Comparison of ENCODE assay signal across 8 cellular contexts in genomic region chr16:28950648-28951409, GRCh38. TPM values are rescaled to one million over a fixed set of nuclear protein-coding genes. Genes with fewer than 3 reads are reported as not detected.
DNase-seq lines count a peak whose midpoint lies in the region; ATAC-seq and TF ChIP-seq lines count a peak whose summit lies in the region.

Gene NFATC2IP, plus strand, starts transcription at chr16:28950937. Its CDS starts 75 bp downstream, at chr16:28951012.

- H3K4me1 ChIP-seq in heart right ventricle (peaks cover 6 to 23% (median 16%) of the 10 kb centered on the region in 9 donors), upper lobe of left lung (peaks cover 14 to 26% (median 15%) of the 10 kb centered on the region in 4 donors)

- TF ChIP-seq POLR2A in upper lobe of left lung (IDR thresholded peaks at IDR 0.05) = peak in 1 of 4 donors; percentile 63

- 0 to 1% methylated on average over 77 to 79 of the region's 79 CpGs for WGBS in heart right ventricle, 2 donors
- WGBS in upper lobe of left lung, 2 donors = 0% methylated on average over 33 to 39 of the region's 79 CpGs

- H3K27ac ChIP-seq in heart right ventricle = peak within 1 kb of the TSS; percentile 19 to 94 (median 90)
- H3K27ac ChIP-seq in upper lobe of left lung = peak within 1 kb of the TSS; percentile 81 to 92 (median 86)

- no peak for TF ChIP-seq CTCF in GM13976 (IDR thresholded peaks at IDR 0.05; ENCODE audit: borderline replicate concordance, control extremely low read depth, extremely low read depth, insufficient read depth, missing control alignments)
- TF ChIP-seq CTCF in heart right ventricle (IDR thresholded peaks at IDR 0.05) = no peak
- no peak for TF ChIP-seq CTCF in upper lobe of left lung (IDR thresholded peaks at IDR 0.05)

- DNase-seq in GM13976 (ENCODE audit: low spot score) (peak; percentile 99), NCI-H146 treated with DMSO at 0.1 percent for 48 hours (lab: John Stamatoyannopoulos, UW; ENCODE audit: unreplicated experiment) (peak; percentile 100), amniotic epithelial cell (ENCODE audit: low read depth) (peak; percentile 100), heart right ventricle (peak; percentile 99 to 100), posterior cingulate gyrus (peak; percentile 99 to 100 (median 100)), upper lobe of left lung (peak; percentile 99 to 100)

- ATAC-seq in HG02870 (IDR thresholded peaks at IDR 0.05; ENCODE audit: unreplicated experiment) (peak; percentile 95), heart right ventricle (peak; percentile 97 to 100 (median 98)), upper lobe of left lung (ENCODE audit: low FRiP score in 2 of 2) (peak; percentile 98 to 99)

- H3K4me3 ChIP-seq in heart right ventricle (peak within 1 kb of the TSS; percentile 75 to 99 (median 92)), upper lobe of left lung (peak within 1 kb of the TSS; percentile 67 to 98 (median 78))

- TF ChIP-seq EP300 in upper lobe of left lung (IDR thresholded peaks at IDR 0.05) = no peak

- H3K27me3 ChIP-seq in heart right ventricle (no peaks in the 10 kb centered on the region), upper lobe of left lung (no peaks in the 10 kb centered on the region)

- H3K36me3 ChIP-seq in heart right ventricle = peaks cover 0 to 39% (median 12%) of the 10 kb centered on the region in 9 donors
- peaks cover 1 to 33% (median 23%) of the 10 kb centered on the region in 4 donors for H3K36me3 ChIP-seq in upper lobe of left lung

- H3K9me3 ChIP-seq in heart right ventricle = no peaks in the 10 kb centered on the region
- H3K9me3 ChIP-seq in upper lobe of left lung = no peaks in the 10 kb centered on the region

- intact Hi-C loops in T-helper 1 cell treated with Interleukin-12 subunit alpha and Interleukin-12 subunit beta and Interleukin-4 antibody, amounts not matched to agents 30 ng/mL and 1 ng/mL, for 36 hours (cut with micrococcal nuclease) = loop anchor here (1.0 to 5.0 kb wide), 8 partner anchors 15 to 127 kb away; partner anchors contain the start of genes LAT, RABEP2, SH2B1 and SPNS1
- intact Hi-C loops in heart right ventricle (cut with DNase I) (loop anchor here in 2 of 10 donors (1.0 to 5.0 kb wide), 3 partner anchors 26 to 89 kb away; partner anchors contain the start of genes RABEP2 (in 2 of the 2) and SH2B1 (in 1 of the 2)), posterior cingulate gyrus (cut with DNase I) (loop anchor here (2.0 to 5.0 kb wide), 3 partner anchors 26 to 399 kb away; partner anchors contain the start of genes RABEP2, SGF29 and SH2B1)

- in situ Hi-C loops in GM13976 (cut with MboI; ENCODE audit: low sequenced_read_pairs, unreplicated experiment) = no loop called here

RNA-seq across cellular contexts. Expression of gene NFATC2IP, which starts in this region (rescaled TPM):
- 122 and 130 TPM in 2 replicates for total RNA-seq in T-helper 1 cell treated with Interleukin-12 subunit alpha and Interleukin-12 subunit beta and Interleukin-4 antibody, amounts not matched to agents 30 ng/mL and 1 ng/mL, for 36 hours
- total RNA-seq in heart right ventricle (10 to 100 TPM; 13.8 to 22.5 (median 17.0) TPM), upper lobe of left lung (10 to 100 TPM; 24.6 to 62.9 (median 34.9) TPM)
- 10 to 100 TPM; 15.7 to 24.4 TPM for polyA plus RNA-seq in heart right ventricle

Comparison
In these comparisons a context has a peak if more than half of its experiments do, and no peak if none do; other contexts are left out.
1. Peak in every context shown above with its lines: DNase-seq, ATAC-seq, H3K4me3 ChIP-seq and H3K27ac ChIP-seq.